Comparison of ENCODE assay signal across 8 cellular contexts in genomic region chr2:180979086-180979934, GRCh38. TPM values are rescaled to one million over a fixed set of nuclear protein-coding genes. Genes with fewer than 3 reads are reported as not detected.
DNase-seq lines count a peak whose midpoint lies in the region; ATAC-seq and TF ChIP-seq lines count a peak whose summit lies in the region.

No MANE protein-coding gene starts in this region.

- CTCF ChIA-PET in CD8-positive, alpha-beta T cell (lab: Charles Lee) = interaction anchor here (0.7 to 1.6 kb wide), 5 partner anchors 9 to 80 kb away, joined by 3 to 11 read pairs (median 3); no protein-coding TSS in a partner anchor
- CTCF ChIA-PET in HEK293T (lab: Yijun Ruan, JAX) = interaction anchor here (1.0 kb wide), 1 partner anchor 10 kb away, joined by 3 read pairs; no protein-coding TSS in a partner anchor

- peak overlapping the region; percentile 55 for H3K27ac ChIP-seq in CD8-positive, alpha-beta T cell (ENCODE audit: low read depth, low read length)
- peak overlapping the region; percentile 94 to 98 for H3K27ac ChIP-seq in breast epithelium
- peak overlapping the region; percentile 85 for H3K27ac ChIP-seq in lower lobe of right lung

- peak overlapping the region; percentile 82 for H3K4me3 Mint-ChIP-seq in CD8-positive, alpha-beta T cell
- peak overlapping the region; percentile 84 for H3K4me3 Mint-ChIP-seq in type B pancreatic cell

- no peak for ATAC-seq in CD8-positive, alpha-beta T cell
- ATAC-seq in lower lobe of right lung (no peak), GM21717 (IDR thresholded peaks at IDR 0.05; ENCODE audit: unreplicated experiment) (no peak), HG03378 (IDR thresholded peaks at IDR 0.05; ENCODE audit: unreplicated experiment) (no peak)

- H3K27ac Mint-ChIP-seq in CD8-positive, alpha-beta T cell = peak overlapping the region; percentile 88
- H3K27ac Mint-ChIP-seq in type B pancreatic cell = peak overlapping the region; percentile 87

- H3K4me1 ChIP-seq in CD8-positive, alpha-beta T cell (ENCODE audit: insufficient read depth, low read length) = peaks cover 26% of the 10 kb centered on the region
- peaks cover 0 to 10% of the 10 kb centered on the region in 2 donors for H3K4me1 ChIP-seq in breast epithelium
- peaks cover 28% of the 10 kb centered on the region for H3K4me1 ChIP-seq in lower lobe of right lung

- peaks cover 37% of the 10 kb centered on the region for H3K4me1 Mint-ChIP-seq in CD8-positive, alpha-beta T cell (ENCODE audit: low read depth)
- H3K4me1 Mint-ChIP-seq in type B pancreatic cell (ENCODE audit: unreplicated experiment) = peaks cover 22% of the 10 kb centered on the region

- no peaks in the 10 kb centered on the region for H3K36me3 ChIP-seq in CD8-positive, alpha-beta T cell (ENCODE audit: insufficient read depth, low read length)
- H3K36me3 ChIP-seq in MG63 (peaks cover 22% of the 10 kb centered on the region), breast epithelium (no peaks in the 10 kb centered on the region), lower lobe of right lung (no peaks in the 10 kb centered on the region)

- peaks cover 9% of the 10 kb centered on the region for H3K36me3 Mint-ChIP-seq in CD8-positive, alpha-beta T cell
- peaks cover 4% of the 10 kb centered on the region for H3K36me3 Mint-ChIP-seq in type B pancreatic cell

- TF ChIP-seq CTCF in CD8-positive, alpha-beta T cell (IDR thresholded peaks at IDR 0.05) = no peak
- TF ChIP-seq CTCF in breast epithelium (IDR thresholded peaks at IDR 0.05) (no peak), lower lobe of right lung (IDR thresholded peaks at IDR 0.05) (no peak), type B pancreatic cell (conservative IDR thresholded peaks at IDR 0.05) (no peak)

- no peaks in the 10 kb centered on the region for H3K9me3 ChIP-seq in CD8-positive, alpha-beta T cell (ENCODE audit: low read length)
- H3K9me3 ChIP-seq in MG63 (no peaks in the 10 kb centered on the region), breast epithelium (no peaks in the 10 kb centered on the region), lower lobe of right lung (no peaks in the 10 kb centered on the region)

- DNase-seq in CD8-positive, alpha-beta T cell = no peak
- DNase-seq in MG63 (peak; percentile 9), breast epithelium (ENCODE audit: low spot score in 2 of 2) (no peak), lower lobe of right lung (no peak), type B pancreatic cell (ENCODE audit: extremely low spot score, unreplicated experiment) (no peak), HEK293T (ENCODE audit: extremely low spot score) (no peak)

- POLR2A ChIA-PET in CD8-positive, alpha-beta T cell (lab: Charles Lee) = interaction anchor here (1.1 to 3.6 kb wide), 8 partner anchors 10 to 80 kb away, joined by 3 to 19 read pairs (median 4); no protein-coding TSS in a partner anchor
- POLR2A ChIA-PET in HEK293T (lab: Yijun Ruan, JAX) = interaction anchor here (0.6 to 1.4 kb wide), 2 partner anchors 296 to 854 kb away, joined by 3 read pairs; no protein-coding TSS in a partner anchor

- TF ChIP-seq POLR2A in breast epithelium (IDR thresholded peaks at IDR 0.05) = no peak

- intact Hi-C loops in CD8-positive, alpha-beta T cell (cut with DNase I, micrococcal nuclease) = no loop called here
- intact Hi-C loops in breast epithelium (cut with DNase I; ENCODE audit: low total_unique reads) (no loop called here), lower lobe of right lung (cut with DNase I) (no loop called here)

- H3K4me3 ChIP-seq in CD8-positive, alpha-beta T cell (ENCODE audit: low read depth, low read length) = peak overlapping the region; percentile 56
- H3K4me3 ChIP-seq in MG63 (peak overlapping the region; percentile 48), breast epithelium (peak overlapping the region; percentile 63 to 93 (median 78)), lower lobe of right lung (peak overlapping the region; percentile 71)

- no peaks in the 10 kb centered on the region for H3K9me3 Mint-ChIP-seq in CD8-positive, alpha-beta T cell
- no peaks in the 10 kb centered on the region for H3K9me3 Mint-ChIP-seq in type B pancreatic cell

- no peaks in the 10 kb centered on the region for H3K27me3 ChIP-seq in CD8-positive, alpha-beta T cell (ENCODE audit: insufficient read depth, low read length)
- no peaks in the 10 kb centered on the region for H3K27me3 ChIP-seq in MG63
- H3K27me3 ChIP-seq in breast epithelium = no peaks in the 10 kb centered on the region
- H3K27me3 ChIP-seq in lower lobe of right lung (ENCODE audit: low read depth) = no peaks in the 10 kb centered on the region

- H3K27me3 Mint-ChIP-seq in CD8-positive, alpha-beta T cell (ENCODE audit: low read depth) = no peaks in the 10 kb centered on the region
- H3K27me3 Mint-ChIP-seq in type B pancreatic cell = peaks cover 4% of the 10 kb centered on the region

TF ChIP-seq in HEK293T, 16 proteins besides CTCF, POLR2A, EP300 and RAD21:
- TF ChIP-seq FOXK2 (IDR thresholded peaks at IDR 0.05) (no peak), SP1 (IDR thresholded peaks at IDR 0.05) (no peak), HDGF (IDR thresholded peaks at IDR 0.05; ENCODE audit: borderline replicate concordance) (no peak), FOXA1 (IDR thresholded peaks at IDR 0.05) (no peak), ARNT (IDR thresholded peaks at IDR 0.05) (no peak), FOXM1 (IDR thresholded peaks at IDR 0.05; ENCODE audit: borderline replicate concordance) (no peak), ZNF384 (IDR thresholded peaks at IDR 0.05) (no peak), PKNOX1 (IDR thresholded peaks at IDR 0.05) (no peak), BHLHE40 (IDR thresholded peaks at IDR 0.05; ENCODE audit: borderline replicate concordance) (no peak), CTBP1 (IDR thresholded peaks at IDR 0.05; ENCODE audit: borderline replicate concordance) (no peak), NFRKB (IDR thresholded peaks at IDR 0.05) (no peak), LEF1 (IDR thresholded peaks at IDR 0.05; ENCODE audit: borderline replicate concordance) (no peak), L3MBTL2 (conservative IDR thresholded peaks at IDR 0.05) (no peak), ELF4 (IDR thresholded peaks at IDR 0.05) (no peak)

RNA-seq across cellular contexts. Expression of gene UBE2E3, which starts 1.1 kb away (rescaled TPM):
- 10 to 100 TPM; 20.0 to 20.1 TPM for total RNA-seq in CD8-positive, alpha-beta T cell
- 55.2 and 126 TPM in 2 replicates for total RNA-seq in MG63 (2014; rRNA removed; shearing (Covaris generic); ENCODE audit: low replicate concordance)
- total RNA-seq in breast epithelium (10 to 100 TPM; 58.4 to 98.7 (median 77.0) TPM), lower lobe of right lung (39.7 TPM), type B pancreatic cell (ENCODE audit: low replicate concordance) (48.0 and 105 TPM in 2 replicates)
